In genomic region chr6:89132087-89132486, GRCh38 we compare ENCODE assay signal across 17 cellular contexts. TPM values are rescaled to one million over a fixed set of nuclear protein-coding genes. Genes with fewer than 3 reads are reported as not detected.
DNase-seq lines count a peak whose midpoint lies in the region; ATAC-seq, FAIRE-seq and TF ChIP-seq lines count a peak whose summit lies in the region.
"Had no signal": no experiment of that assay in that cellular context is flagged by ENCODE, and none has a peak within 500 bp of the region (broad histone marks: within the 10 kb centered on the region; RNA-seq: fewer than 3 reads in every experiment).

No MANE protein-coding gene starts in this region.

- H3K36me3 Mint-ChIP-seq in CD14-positive monocyte (peaks cover 0 to 5% of the 10 kb centered on the region in 2 donors), HFFc6 (ENCODE audit: low read depth) (peaks cover 5% of the 10 kb centered on the region)

- H3K4me3 ChIP-seq in mucosa of descending colon = no peak overlapping the region
- H3K4me3 ChIP-seq: BLaER1 treated with 17β-estradiol and CSF1 and Interleukin-3, amounts not matched to agents 10 nM and 100 nM; SJCRH30 had no signal

- ATAC-seq in mucosa of descending colon (peak; percentile 42), HG03439 (IDR thresholded peaks at IDR 0.05; ENCODE audit: unreplicated experiment) (no peak)

- TF ChIP-seq CTCF in CD14-positive monocyte (IDR thresholded peaks at IDR 0.05) (no peak), mucosa of descending colon (IDR thresholded peaks at IDR 0.05) (no peak), HFFc6 (IDR thresholded peaks at IDR 0.05) (no peak)

- DNase-seq in CD14-positive monocyte (ENCODE audit: low spot score) (no peak), COLO668 (lab: John Stamatoyannopoulos, UW; ENCODE audit: unreplicated experiment) (peak; percentile 2), MV-4-11 (lab: John Stamatoyannopoulos, UW) (peak; percentile 38), mucosa of descending colon (no peak), HFFc6 (no peak), RCC 7860 (ENCODE audit: low spot score) (no peak)
- DNase-seq: GF-D8, H9, NCI-H1417 treated with DMSO at 0.1 percent for 48 hours, NCI-H187 treated with DMSO at 0.1 percent for 48 hours, NCI-H446 treated with DMSO at 0.1 percent for 48 hours, NCI-H774, SW 1271, T-helper 2 cell had no signal

- H3K27me3 Mint-ChIP-seq in CD14-positive monocyte (ENCODE audit: low read depth in 3 of 3) (no peaks in the 10 kb centered on the region), HFFc6 (ENCODE audit: insufficient read depth) (peaks cover 6% of the 10 kb centered on the region; the same call in 1 of the 2 replicates)

- intact Hi-C loops in CD14-positive monocyte (cut with micrococcal nuclease) = no loop called here
- intact Hi-C loops in mucosa of descending colon (cut with DNase I, micrococcal nuclease) = no loop called here

- no peaks in the 10 kb centered on the region for H3K36me3 ChIP-seq in mucosa of descending colon (ENCODE audit: low read depth)
- H3K36me3 ChIP-seq: BLaER1 treated with 17β-estradiol and CSF1 and Interleukin-3, amounts not matched to agents 10 nM and 100 nM; SJCRH30 had no signal

- peaks cover 13 to 21% (median 18%) of the 10 kb centered on the region in 7 donors for H3K9me3 Mint-ChIP-seq in CD14-positive monocyte
- H3K9me3 Mint-ChIP-seq in HFFc6 = peaks cover 8% of the 10 kb centered on the region

- H3K27ac Mint-ChIP-seq in CD14-positive monocyte (peak overlapping the region in 4 of 7 donors; percentile 35 to 60 (median 38)), HFFc6 (no peak overlapping the region)
- H3K27ac Mint-ChIP-seq: H9 had no signal

- peaks cover 7% of the 10 kb centered on the region for H3K9me3 ChIP-seq in mucosa of descending colon
- H3K9me3 ChIP-seq: SJCRH30 had no signal

- H3K4me3 Mint-ChIP-seq in CD14-positive monocyte (no peak overlapping the region), HFFc6 (no peak overlapping the region)
- H3K4me3 Mint-ChIP-seq: H9 had no signal

- H3K4me1 ChIP-seq in mucosa of descending colon (ENCODE audit: low read depth) = no peaks in the 10 kb centered on the region
- H3K4me1 ChIP-seq: BLaER1 treated with 17β-estradiol and CSF1 and Interleukin-3, amounts not matched to agents 10 nM and 100 nM; SJCRH30 had no signal

- peaks cover 19% of the 10 kb centered on the region for H3K4me1 Mint-ChIP-seq in CD14-positive monocyte
- no peaks in the 10 kb centered on the region for H3K4me1 Mint-ChIP-seq in HFFc6 (ENCODE audit: low read depth)

- no peak for FAIRE-seq in RCC 7860 (lab: Jason Lieb, UNC)

RNA-seq across cellular contexts. Expression of gene PM20D2, which starts 13.8 kb away (rescaled TPM):
- 1 to 10 TPM; 1.2 to 2.1 TPM for polyA plus RNA-seq in CD14-positive monocyte
- 10 to 100 TPM in 2 of 3 donors, 1 to 10 TPM in 1; 9.4 to 17.6 (median 13.8) TPM for total RNA-seq in mucosa of descending colon
- total RNA-seq in HFFc6 (2021; fragmentation: NEBNext Ultra II Directional; extraction: Animal tissue kit (Norgen Biotek cat#: 25700)) = 1 to 10 TPM; 3.0 to 4.9 (median 3.2) TPM

RNA-seq across cellular contexts. Expression of gene SRSF12, which starts 14.2 kb away (rescaled TPM):
- polyA plus RNA-seq in CD14-positive monocyte = under 1 TPM in 1 of 2 donors, not detected in 1; 0.04 TPM
- under 1 TPM in 2 of 3 donors, not detected in 1; 0.12 to 0.51 TPM for total RNA-seq in mucosa of descending colon
- not detected for total RNA-seq in HFFc6 (2021; fragmentation: NEBNext Ultra II Directional; extraction: Animal tissue kit (Norgen Biotek cat#: 25700))

RNA-seq across cellular contexts. Expression of gene PNRC1, which starts 51.5 kb away (rescaled TPM):
- 100 to 1,000 TPM; 348 to 398 TPM for polyA plus RNA-seq in CD14-positive monocyte
- total RNA-seq in mucosa of descending colon = 100 to 1,000 TPM in 2 of 3 donors, 10 to 100 TPM in 1; 99.9 to 261 (median 102) TPM
- total RNA-seq in HFFc6 (2021; fragmentation: NEBNext Ultra II Directional; extraction: Animal tissue kit (Norgen Biotek cat#: 25700)) = 10 to 100 TPM; 42.2 to 63.2 (median 52.8) TPM

Comparison
In these comparisons a context has a peak if more than half of its experiments do, and no peak if none do; other contexts are left out.
1. DNase-seq: peak in COLO668 (single experiment) and MV-4-11 (single experiment); none in CD14-positive monocyte (single experiment), mucosa of descending colon (0 of 3), HFFc6 (single experiment) and RCC 7860 (single experiment).